ENCODE assay signal across 14 cellular contexts in the genomic region with DNA sequence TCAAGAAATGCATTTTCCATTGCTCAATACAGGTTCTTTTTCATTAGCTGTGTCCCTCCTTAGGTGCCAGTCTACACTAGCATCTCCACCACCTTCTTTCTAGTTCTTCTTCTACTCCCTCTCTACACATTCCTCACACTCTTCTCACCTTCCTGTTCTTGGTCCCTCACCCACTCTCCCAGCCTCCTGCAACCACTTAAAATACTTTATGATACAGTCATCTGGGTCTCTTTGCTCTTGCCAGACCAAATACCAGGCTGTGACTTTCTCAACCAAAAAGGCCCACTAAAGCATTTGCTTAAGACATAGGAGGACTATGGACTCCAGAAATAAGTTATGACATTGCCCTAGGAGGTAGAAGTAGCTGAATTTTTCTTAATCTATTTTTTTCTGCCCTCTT. TPM values are rescaled to one million over a fixed set of nuclear protein-coding genes. Genes with fewer than 3 reads are reported as not detected.
DNase-seq lines count a peak whose midpoint lies in the region; ATAC-seq and TF ChIP-seq lines count a peak whose summit lies in the region.
"Had no signal": no experiment of that assay in that cellular context is flagged by ENCODE, and none has a peak within 500 bp of the region (broad histone marks: within the 10 kb centered on the region; RNA-seq: fewer than 3 reads in every experiment).

No MANE protein-coding gene starts in this region.

- H3K9me3 ChIP-seq in breast epithelium, result no peaks in the 10 kb centered on the region
- H3K9me3 ChIP-seq in left ventricle myocardium inferior (replicated peaks), result no peaks in the 10 kb centered on the region
- no peaks in the 10 kb centered on the region for H3K9me3 ChIP-seq in upper lobe of right lung
- H3K9me3 ChIP-seq: right lobe of liver, upper lobe of left lung had no signal

- CTCF ChIA-PET in MCF 10A (lab: Yijun Ruan, JAX), result interaction anchor here (0.7 to 4.2 kb wide), 2 partner anchors 10 to 50 kb away, joined by 3 to 51 read pairs; no protein-coding TSS in a partner anchor
- CTCF ChIA-PET in activated CD4-positive, alpha-beta memory T cell treated with anti-CD3 and anti-CD28 coated beads for 36 hours (lab: Charles Lee), result interaction anchor here (1.7 kb wide), 1 partner anchor 10 kb away, joined by 8 read pairs; no protein-coding TSS in a partner anchor

- H3K4me3 ChIP-seq in breast epithelium, result no peak overlapping the region
- no peak overlapping the region for H3K4me3 ChIP-seq in left ventricle myocardium inferior
- no peak overlapping the region for H3K4me3 ChIP-seq in upper lobe of right lung
- H3K4me3 ChIP-seq: right lobe of liver, upper lobe of left lung had no signal

- TF ChIP-seq CTCF in MCF 10A (IDR thresholded peaks at IDR 0.05; ENCODE audit: unreplicated experiment), result no peak
- TF ChIP-seq CTCF in breast epithelium (IDR thresholded peaks at IDR 0.05), result no peak
- no peak for TF ChIP-seq CTCF in left ventricle myocardium inferior (IDR thresholded peaks at IDR 0.05; ENCODE audit: borderline replicate concordance)
- no peak for TF ChIP-seq CTCF in upper lobe of right lung (IDR thresholded peaks at IDR 0.05)

- no peaks in the 10 kb centered on the region for H3K36me3 ChIP-seq in breast epithelium
- no peaks in the 10 kb centered on the region for H3K36me3 ChIP-seq in left ventricle myocardium inferior
- H3K36me3 ChIP-seq in upper lobe of right lung, result no peaks in the 10 kb centered on the region
- H3K36me3 ChIP-seq: right lobe of liver, upper lobe of left lung had no signal

- POLR2A ChIA-PET in MCF 10A (lab: Yijun Ruan, JAX), result no interaction called here
- POLR2A ChIA-PET in activated CD4-positive, alpha-beta memory T cell treated with anti-CD3 and anti-CD28 coated beads for 36 hours (lab: Charles Lee), result no interaction called here

- no peak overlapping the region for H3K27ac Mint-ChIP-seq in MCF 10A (ENCODE audit: low read depth, unreplicated experiment)
- H3K27ac Mint-ChIP-seq in activated CD4-positive, alpha-beta memory T cell treated with anti-CD3 and anti-CD28 coated beads for 36 hours, result no peak overlapping the region

- H3K4me3 Mint-ChIP-seq in MCF 10A (ENCODE audit: unreplicated experiment), result no peak overlapping the region
- no peak overlapping the region for H3K4me3 Mint-ChIP-seq in activated CD4-positive, alpha-beta memory T cell treated with anti-CD3 and anti-CD28 coated beads for 36 hours

- intact Hi-C loops in MCF 10A (cut with micrococcal nuclease) (no loop called here), breast epithelium (cut with DNase I; ENCODE audit: low total_unique reads) (no loop called here), left ventricle myocardium inferior (cut with micrococcal nuclease) (no loop called here), upper lobe of right lung (cut with DNase I) (no loop called here)
- intact Hi-C loops in activated CD4-positive, alpha-beta memory T cell treated with anti-CD3 and anti-CD28 coated beads for 36 hours (cut with micrococcal nuclease), result no loop called here

- H3K9me3 Mint-ChIP-seq in MCF 10A (ENCODE audit: unreplicated experiment), result no peaks in the 10 kb centered on the region
- H3K9me3 Mint-ChIP-seq in activated CD4-positive, alpha-beta memory T cell treated with anti-CD3 and anti-CD28 coated beads for 36 hours, result no peaks in the 10 kb centered on the region

- H3K4me1 Mint-ChIP-seq in MCF 10A (ENCODE audit: insufficient read depth, unreplicated experiment), result peaks cover 23% of the 10 kb centered on the region
- peaks cover 1% of the 10 kb centered on the region for H3K4me1 Mint-ChIP-seq in activated CD4-positive, alpha-beta memory T cell treated with anti-CD3 and anti-CD28 coated beads for 36 hours (ENCODE audit: low read depth)

- no peaks in the 10 kb centered on the region for H3K36me3 Mint-ChIP-seq in MCF 10A (ENCODE audit: insufficient read depth, unreplicated experiment)
- no peaks in the 10 kb centered on the region for H3K36me3 Mint-ChIP-seq in activated CD4-positive, alpha-beta memory T cell treated with anti-CD3 and anti-CD28 coated beads for 36 hours

- H3K27ac ChIP-seq in breast epithelium (no peak overlapping the region), left ventricle myocardium inferior (replicated peaks) (peak overlapping the region; percentile 37), upper lobe of right lung (no peak overlapping the region)
- H3K27ac ChIP-seq: right lobe of liver, upper lobe of left lung had no signal

- peak; percentile 72 for DNase-seq in MCF 10A (ENCODE audit: unreplicated experiment)
- no peak for DNase-seq in breast epithelium (ENCODE audit: low spot score in 2 of 2)
- DNase-seq in amniotic stem cell (lab: John Stamatoyannopoulos, UW), result peak; percentile 46
- DNase-seq in left ventricle myocardium inferior, result no peak
- DNase-seq in upper lobe of right lung, result no peak
- DNase-seq in activated CD4-positive, alpha-beta memory T cell treated with anti-CD3 and anti-CD28 coated beads for 36 hours, result no peak
- DNase-seq: glutamatergic neuron, midbrain, NCI-H187 treated with DMSO at 0.1 percent for 48 hours, right lobe of liver, T-helper 9 cell had no signal

- H3K4me1 ChIP-seq in breast epithelium, result no peaks in the 10 kb centered on the region
- H3K4me1 ChIP-seq in left ventricle myocardium inferior, result peaks cover 32% of the 10 kb centered on the region
- peaks cover 4% of the 10 kb centered on the region for H3K4me1 ChIP-seq in upper lobe of right lung

- no peak for TF ChIP-seq POLR2A in breast epithelium (IDR thresholded peaks at IDR 0.05)

- H3K27me3 ChIP-seq in breast epithelium, result no peaks in the 10 kb centered on the region
- no peaks in the 10 kb centered on the region for H3K27me3 ChIP-seq in left ventricle myocardium inferior (ENCODE audit: low read depth)
- H3K27me3 ChIP-seq in upper lobe of right lung, result peaks cover 6% of the 10 kb centered on the region
- H3K27me3 ChIP-seq: right lobe of liver, upper lobe of left lung had no signal

- no peaks in the 10 kb centered on the region for H3K27me3 Mint-ChIP-seq in MCF 10A (ENCODE audit: insufficient read depth, unreplicated experiment)
- peaks cover 5% of the 10 kb centered on the region for H3K27me3 Mint-ChIP-seq in activated CD4-positive, alpha-beta memory T cell treated with anti-CD3 and anti-CD28 coated beads for 36 hours

- ATAC-seq in upper lobe of right lung (peak; percentile 98), HG03097 (IDR thresholded peaks at IDR 0.05; ENCODE audit: low FRiP score, unreplicated experiment) (no peak), HG03280 (IDR thresholded peaks at IDR 0.05; ENCODE audit: unreplicated experiment) (no peak)
- ATAC-seq: right lobe of liver had no signal

- no TSS peak for BruUV-seq in MCF 10A (replicated peaks; lab: Mats Ljungman, UMichigan)

RNA-seq across cellular contexts. Expression of a gene that starts 35.1 kb away (rescaled TPM):
- total RNA-seq in MCF 10A (2022) (7.7 and 10.1 TPM in 2 replicates), breast epithelium (1 to 10 TPM; 4.9 to 8.2 (median 5.1) TPM), left ventricle myocardium inferior (2.5 TPM), upper lobe of right lung (7.1 TPM)
- total RNA-seq in activated CD4-positive, alpha-beta memory T cell treated with anti-CD3 and anti-CD28 coated beads for 36 hours, result 1 to 10 TPM; 4.4 to 4.7 TPM

RNA-seq across cellular contexts. Expression of a gene that starts 42.6 kb away (rescaled TPM):
- total RNA-seq in MCF 10A (2022) (not detected in 2 replicates), breast epithelium (not detected), left ventricle myocardium inferior (not detected), upper lobe of right lung (not detected)
- not detected for total RNA-seq in activated CD4-positive, alpha-beta memory T cell treated with anti-CD3 and anti-CD28 coated beads for 36 hours

RNA-seq across cellular contexts. Expression of a gene that starts 51.2 kb away (rescaled TPM):
- total RNA-seq in MCF 10A (2022) (0.25 and 0.44 TPM in 2 replicates), breast epithelium (1 to 10 TPM in 2 of 3 donors, not detected in 1; 5.9 to 8.0 TPM), left ventricle myocardium inferior (0.25 TPM), upper lobe of right lung (2.2 TPM)
- total RNA-seq in activated CD4-positive, alpha-beta memory T cell treated with anti-CD3 and anti-CD28 coated beads for 36 hours, result under 1 TPM in 1 of 2 experiments, not detected in 1; 0.05 TPM

Comparison
In these comparisons a context has a peak if more than half of its experiments do, and no peak if none do; other contexts are left out.
1. DNase-seq: peak in MCF 10A (single experiment) and amniotic stem cell (single experiment); none in breast epithelium (0 of 2), left ventricle myocardium inferior (single experiment), upper lobe of right lung (single experiment) and activated CD4-positive, alpha-beta memory T cell treated with anti-CD3 and anti-CD28 coated beads for 36 hours (single experiment).